In genomic region chr15:64731012-64731806, GRCh38 we compare ENCODE assay signal across 8 cellular contexts. TPM values are rescaled to one million over a fixed set of nuclear protein-coding genes. Genes with fewer than 3 reads are reported as not detected.
A peak's percentile ranks its signal among the peaks of the same experiment; 100 is the strongest.
DNase-seq lines count a peak whose midpoint lies in the region; ATAC-seq and TF ChIP-seq lines count a peak whose summit lies in the region.

No MANE protein-coding gene starts in this region.

- H3K27ac Mint-ChIP-seq in natural killer cell treated with Interleukin-12 subunit alpha and Interleukin-12 subunit beta and Interleukin-15 and Interleukin-18, amount 100 ng/mL, for 72 hours = peak overlapping the region in 1 of 2 donors; percentile 49

- no peaks in the 10 kb centered on the region for H3K36me3 Mint-ChIP-seq in natural killer cell treated with Interleukin-12 subunit alpha and Interleukin-12 subunit beta and Interleukin-15 and Interleukin-18, amount 100 ng/mL, for 72 hours

- H3K79me2 ChIP-seq in DND-41 (ENCODE audit: insufficient read depth, low read length) = no peaks in the 10 kb centered on the region
- H3K79me2 ChIP-seq in fibroblast of lung (ENCODE audit: control insufficient read depth, insufficient read depth, low read length) = no peaks in the 10 kb centered on the region

- no peak overlapping the region for H3K4me2 ChIP-seq in DND-41 (ENCODE audit: insufficient read depth, low read length)
- no peak overlapping the region for H3K4me2 ChIP-seq in fibroblast of lung (ENCODE audit: extremely low read depth, insufficient read depth, low read length)

- no peak overlapping the region for H3K4me3 Mint-ChIP-seq in natural killer cell treated with Interleukin-12 subunit alpha and Interleukin-12 subunit beta and Interleukin-15 and Interleukin-18, amount 100 ng/mL, for 72 hours

- peaks cover 0 to 3% of the 10 kb centered on the region in 2 donors for H3K27me3 Mint-ChIP-seq in natural killer cell treated with Interleukin-12 subunit alpha and Interleukin-12 subunit beta and Interleukin-15 and Interleukin-18, amount 100 ng/mL, for 72 hours

- peak; percentile 81 for TF ChIP-seq CTCF in DND-41 (IDR thresholded peaks at IDR 0.05; ENCODE audit: borderline replicate concordance, extremely low read depth, low read length, poor library complexity, severe bottlenecking)
- peak; percentile 77 to 79 for TF ChIP-seq CTCF in fibroblast of lung (conservative IDR thresholded peaks at IDR 0.05 in 1 of 2, IDR thresholded peaks at IDR 0.05 in 1 of 2; ENCODE audit: low read depth in 1 of 2, low read length in 2 of 2)

- H3K36me3 ChIP-seq in DND-41 (ENCODE audit: insufficient read depth, low read length) = no peaks in the 10 kb centered on the region
- no peaks in the 10 kb centered on the region for H3K36me3 ChIP-seq in fibroblast of lung (ENCODE audit: control insufficient read depth, insufficient read depth, low read length)

- H3K4me3 ChIP-seq in DND-41 (ENCODE audit: low read depth in 1 of 2, low read length in 2 of 2) (no peak overlapping the region), fibroblast of lung (replicated peaks in 1 of 4; ENCODE audit: control extremely low read depth in 1 of 4, insufficient read depth in 1 of 4, low read depth in 3 of 4, low read length in 4 of 4) (no peak overlapping the region)

- no peaks in the 10 kb centered on the region for H3K9me3 ChIP-seq in DND-41 (ENCODE audit: insufficient read depth, low read length, severe bottlenecking)
- no peaks in the 10 kb centered on the region for H3K9me3 ChIP-seq in fibroblast of lung (ENCODE audit: control insufficient read depth, insufficient read depth, low read depth, low read length)

- TF ChIP-seq EP300 in Ishikawa (IDR thresholded peaks at IDR 0.05; ENCODE audit: borderline replicate concordance) = no peak

- no peak overlapping the region for H3K27ac ChIP-seq in DND-41 (ENCODE audit: low read length)
- H3K27ac ChIP-seq in fibroblast of lung (ENCODE audit: insufficient read depth, low read length) = no peak overlapping the region

- H3K4me1 ChIP-seq in DND-41 (ENCODE audit: insufficient read depth, low read length) (no peaks in the 10 kb centered on the region), fibroblast of lung (ENCODE audit: control insufficient read depth, extremely low read depth, insufficient read depth, low read length) (no peaks in the 10 kb centered on the region)

- DNase-seq in DND-41 = peak; percentile 79
- DNase-seq in OCI-M1 (lab: John Stamatoyannopoulos, UW) = peak; percentile 85
- peak; percentile 86 for DNase-seq in activated T-cell treated with anti-CD3 and anti-CD28 coated beads for 4 hours
- DNase-seq in fibroblast of lung (ENCODE audit: low read depth in 2 of 2) = peak; percentile 55 to 70
- peak; percentile 80 for DNase-seq in natural killer cell treated with Interleukin-12 subunit alpha and Interleukin-12 subunit beta and Interleukin-15 and Interleukin-18, amount 100 ng/mL, for 72 hours (ENCODE audit: low spot score)
- DNase-seq in stimulated activated naive CD4-positive, alpha-beta T cell treated with Interleukin-2 at 50 U/mL for 16 hours (lab: John Stamatoyannopoulos, UW) = peak; percentile 73

- H3K9ac ChIP-seq in DND-41 (ENCODE audit: low read depth, low read length) (no peak overlapping the region), fibroblast of lung (ENCODE audit: insufficient read depth, low read length) (no peak overlapping the region)

- peak; percentile 77 for ATAC-seq in DND-41 (ENCODE audit: insufficient read depth, low read depth)
- peak; percentile 80 to 85 for ATAC-seq in natural killer cell treated with Interleukin-12 subunit alpha and Interleukin-12 subunit beta and Interleukin-15 and Interleukin-18, amount 100 ng/mL, for 72 hours
- ATAC-seq in GM19328 (IDR thresholded peaks at IDR 0.05; ENCODE audit: unreplicated experiment) = no peak

- H4K20me1 ChIP-seq in DND-41 (ENCODE audit: insufficient read depth, low read length) (no peaks in the 10 kb centered on the region), fibroblast of lung (ENCODE audit: control insufficient read depth, extremely low read depth, insufficient read depth, low read length) (no peaks in the 10 kb centered on the region)

- TF ChIP-seq RAD21 in Ishikawa (IDR thresholded peaks at IDR 0.05; ENCODE audit: low read depth) = peak; percentile 99

- peaks cover 11 to 12% of the 10 kb centered on the region in 2 donors for H3K4me1 Mint-ChIP-seq in natural killer cell treated with Interleukin-12 subunit alpha and Interleukin-12 subunit beta and Interleukin-15 and Interleukin-18, amount 100 ng/mL, for 72 hours (ENCODE audit: low read depth in 2 of 2)

- H2AFZ ChIP-seq in DND-41 (ENCODE audit: low read depth, low read length) = no peak overlapping the region
- no peak overlapping the region for H2AFZ ChIP-seq in fibroblast of lung (ENCODE audit: low read length)

- no peaks in the 10 kb centered on the region for H3K27me3 ChIP-seq in DND-41 (ENCODE audit: insufficient read depth, low read length, poor library complexity)
- H3K27me3 ChIP-seq in fibroblast of lung (ENCODE audit: control insufficient read depth, insufficient read depth, low read length) = no peaks in the 10 kb centered on the region

- no peaks in the 10 kb centered on the region for H3K9me3 Mint-ChIP-seq in natural killer cell treated with Interleukin-12 subunit alpha and Interleukin-12 subunit beta and Interleukin-15 and Interleukin-18, amount 100 ng/mL, for 72 hours

TF ChIP-seq in Ishikawa, 13 proteins besides CTCF, POLR2A, EP300 and RAD21:
- no peak for TF ChIP-seq EGR1 (IDR thresholded peaks at IDR 0.05)
- TF ChIP-seq NFIC (IDR thresholded peaks at IDR 0.05) = peak; percentile 31
- no peak for TF ChIP-seq TAF1 (IDR thresholded peaks at IDR 0.05; ENCODE audit: low read depth)
- no peak for TF ChIP-seq FOXM1 (IDR thresholded peaks at IDR 0.05; ENCODE audit: borderline replicate concordance, low read depth)
- TF ChIP-seq TEAD4 (IDR thresholded peaks at IDR 0.05) = no peak

RNA-seq across cellular contexts. Expression of gene RBPMS2, which starts 44.2 kb away (rescaled TPM):
- under 0.01 TPM in 1 of 2 replicates, not detected in the other for total RNA-seq in fibroblast of lung
- polyA plus RNA-seq in fibroblast of lung = 0.18 and 1.1 TPM in 2 replicates
- polyA plus RNA-seq in fibroblast of lung (2012) = 1.1 and 3.4 TPM in 2 replicates
- polyA minus RNA-seq in fibroblast of lung (ENCODE audit: low replicate concordance) = 6.6 TPM in 1 of 2 replicates, not detected in the other
- 1 to 10 TPM in 1 of 2 donors, under 1 TPM in 1; 0.33 to 1.7 TPM for total RNA-seq in natural killer cell treated with Interleukin-12 subunit alpha and Interleukin-12 subunit beta and Interleukin-15 and Interleukin-18, amount 100 ng/mL, for 72 hours
